Comparison of ENCODE assay signal across 9 cellular contexts in genomic region chr12:27534060-27534764, GRCh38. TPM values are rescaled to one million over a fixed set of nuclear protein-coding genes. Genes with fewer than 3 reads are reported as not detected.
A peak's percentile ranks its signal among the peaks of the same experiment; 100 is the strongest.
DNase-seq lines count a peak whose midpoint lies in the region; ATAC-seq and TF ChIP-seq lines count a peak whose summit lies in the region.
"Had no signal": no experiment of that assay in that cellular context is flagged by ENCODE, and none has a peak within 500 bp of the region (broad histone marks: within the 10 kb centered on the region; RNA-seq: fewer than 3 reads in every experiment).

No MANE protein-coding gene starts in this region.

- no peaks in the 10 kb centered on the region for H3K9me3 Mint-ChIP-seq in activated naive CD8-positive, alpha-beta T cell treated with anti-CD3 and anti-CD28 coated beads, Interleukin-2, amount 50 U/mL, for 24 hours

- no peak for TF ChIP-seq POLR2A in transverse colon (IDR thresholded peaks at IDR 0.05)

- peaks cover 64% of the 10 kb centered on the region for H3K4me1 Mint-ChIP-seq in activated naive CD8-positive, alpha-beta T cell treated with anti-CD3 and anti-CD28 coated beads, Interleukin-2, amount 50 U/mL, for 24 hours

- H3K4me1 ChIP-seq in transverse colon = peaks cover 7 to 35% (median 11%) of the 10 kb centered on the region in 4 donors

- H3K36me3 ChIP-seq in transverse colon = no peaks in the 10 kb centered on the region
- H3K36me3 ChIP-seq: neutrophil had no signal

- H3K4me3 Mint-ChIP-seq in activated naive CD8-positive, alpha-beta T cell treated with anti-CD3 and anti-CD28 coated beads, Interleukin-2, amount 50 U/mL, for 24 hours = peak overlapping the region; percentile 40

- peak overlapping the region; percentile 80 for H3K27ac Mint-ChIP-seq in activated naive CD8-positive, alpha-beta T cell treated with anti-CD3 and anti-CD28 coated beads, Interleukin-2, amount 50 U/mL, for 24 hours

- 65 to 67% methylated on average over 5 to 6 of the region's 6 CpGs for WGBS in transverse colon (ENCODE audit: low coverage in 1 of 2), 2 donors

- H3K9me3 ChIP-seq in transverse colon = no peaks in the 10 kb centered on the region
- H3K9me3 ChIP-seq: neutrophil had no signal

- DNase-seq in ACHN (peak; percentile 45), T1000 (lab: John Stamatoyannopoulos, UW) (no peak), inferior parietal cortex (ENCODE audit: extremely low spot score) (no peak), RKO (ENCODE audit: low spot score) (no peak), transverse colon (no peak)
- peak; percentile 32 for DNase-seq in activated naive CD8-positive, alpha-beta T cell treated with anti-CD3 and anti-CD28 coated beads, Interleukin-2, amount 50 U/mL, for 24 hours

- H3K36me3 Mint-ChIP-seq in activated naive CD8-positive, alpha-beta T cell treated with anti-CD3 and anti-CD28 coated beads, Interleukin-2, amount 50 U/mL, for 24 hours (ENCODE audit: low read depth) = peaks cover 4% of the 10 kb centered on the region

- no peak overlapping the region for H3K4me3 ChIP-seq in transverse colon

- ATAC-seq in GM18907 (IDR thresholded peaks at IDR 0.05; ENCODE audit: unreplicated experiment) (peak; percentile 63), HG03342 (IDR thresholded peaks at IDR 0.05; ENCODE audit: unreplicated experiment) (peak; percentile 49)
- peak; percentile 91 for ATAC-seq in activated naive CD8-positive, alpha-beta T cell treated with anti-CD3 and anti-CD28 coated beads, Interleukin-2, amount 50 U/mL, for 24 hours

- no peak for TF ChIP-seq EP300 in transverse colon (IDR thresholded peaks at IDR 0.05; ENCODE audit: low read depth)

- peaks cover 2% of the 10 kb centered on the region for H3K27me3 Mint-ChIP-seq in activated naive CD8-positive, alpha-beta T cell treated with anti-CD3 and anti-CD28 coated beads, Interleukin-2, amount 50 U/mL, for 24 hours

- H3K27me3 ChIP-seq in transverse colon = no peaks in the 10 kb centered on the region
- H3K27me3 ChIP-seq: neutrophil had no signal

- no peak for TF ChIP-seq CTCF in transverse colon (IDR thresholded peaks at IDR 0.05)

- in situ Hi-C loops in ACHN (cut with HindIII; ENCODE audit: low pct_ligation_motif_present, low pct_unique_long_range_greater_than_20kb, low sequenced_read_pairs) = no loop called here
- in situ Hi-C loops in transverse colon (cut with MboI; ENCODE audit: low pct_ligation_motif_present in 1 of 4, low pct_unique_long_range_greater_than_20kb in 1 of 4, low sequenced_read_pairs in 3 of 4) = no loop called here

- H3K27ac ChIP-seq in transverse colon = no peak overlapping the region
- H3K27ac ChIP-seq: neutrophil had no signal

- intact Hi-C loops in transverse colon (cut with DNase I; ENCODE audit: low total_unique reads) = no loop called here

RNA-seq across cellular contexts. Expression of gene PPFIBP1, which starts 10.2 kb away (rescaled TPM):
- total RNA-seq in transverse colon = 10 to 100 TPM; 15.3 to 52.9 (median 39.8) TPM

Comparison
In these comparisons a context has a peak if more than half of its experiments do, and no peak if none do; other contexts are left out.
1. DNase-seq: peak in ACHN (single experiment) and activated naive CD8-positive, alpha-beta T cell treated with anti-CD3 and anti-CD28 coated beads, Interleukin-2, amount 50 U/mL, for 24 hours (single experiment); none in T1000 (single experiment), inferior parietal cortex (single experiment), RKO (single experiment) and transverse colon (single experiment).
2. Peak in every context shown above with its lines, with median percentiles within 50 percentile points of each other: ATAC-seq.